Comparison of ENCODE assay signal across 8 cellular contexts in the genomic region with DNA sequence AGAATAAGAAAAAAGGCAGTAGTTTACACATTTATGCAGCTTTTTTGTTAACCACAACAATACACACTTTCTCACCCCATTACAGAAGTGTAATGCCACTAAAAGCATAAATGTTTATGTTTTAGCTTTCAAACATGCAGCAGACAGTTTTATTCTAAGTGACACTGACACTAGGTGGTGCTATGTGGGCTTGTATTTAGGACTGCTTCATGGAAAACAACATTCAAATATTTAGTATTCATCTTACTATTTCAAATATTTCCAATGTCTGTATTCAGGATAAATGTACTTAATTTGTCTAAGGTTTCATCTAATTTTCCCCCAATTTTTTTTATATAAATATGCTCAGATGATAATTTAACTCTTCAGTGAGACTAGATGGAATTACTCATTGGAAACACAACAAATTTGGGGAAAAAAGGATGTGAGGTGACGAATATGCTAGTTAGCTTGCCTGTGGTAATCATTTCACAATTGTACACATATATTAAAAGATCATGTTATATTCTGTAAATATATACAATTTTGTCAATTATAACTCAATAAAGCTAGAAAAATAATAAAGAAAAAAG.
DNase-seq lines count a peak whose midpoint lies in the region; ATAC-seq and TF ChIP-seq lines count a peak whose summit lies in the region.

No MANE protein-coding gene starts in this region.

- H3K36me3 Mint-ChIP-seq in T-helper 2 cell treated with Interferon-gamma antibody and Interleukin-4, amounts not matched to agents 5 μg/mL and 100 μg/mL, for 36 hours (ENCODE audit: low read depth) = no peaks in the 10 kb centered on the region

- H3K27me3 ChIP-seq in left ventricle myocardium inferior (ENCODE audit: low read depth) = no peaks in the 10 kb centered on the region

- no peaks in the 10 kb centered on the region for H3K4me1 Mint-ChIP-seq in T-helper 2 cell treated with Interferon-gamma antibody and Interleukin-4, amounts not matched to agents 5 μg/mL and 100 μg/mL, for 36 hours (ENCODE audit: low read depth)

- peak; percentile 69 for ATAC-seq in left colon
- no peak for ATAC-seq in HG02885 (IDR thresholded peaks at IDR 0.05; ENCODE audit: poor library complexity, unreplicated experiment)
- no peak for ATAC-seq in GM18861 (IDR thresholded peaks at IDR 0.05; ENCODE audit: unreplicated experiment)

- intact Hi-C loops in left ventricle myocardium inferior (cut with micrococcal nuclease) = loop anchor here (2.0 kb wide), 1 partner anchor 239 kb away; no protein-coding TSS in a partner anchor
- intact Hi-C loops in cardiac septum (cut with DNase I) = no loop called here
- intact Hi-C loops in left colon (cut with DNase I, micrococcal nuclease) = loop anchor here in 1 of 2 donors (5.0 kb wide), 1 partner anchor 239 kb away; no protein-coding TSS in a partner anchor

- no peaks in the 10 kb centered on the region for H3K4me1 ChIP-seq in left ventricle myocardium inferior

- DNase-seq in left ventricle myocardium inferior (no peak), cardiac septum (ENCODE audit: low spot score) (no peak), NCI-H146 (lab: John Stamatoyannopoulos, UW) (peak; percentile 20), astrocyte of the hippocampus (ENCODE audit: low read depth, low spot score) (peak; percentile 45), left colon (no peak)
- DNase-seq in T-helper 2 cell treated with Interferon-gamma antibody and Interleukin-4, amounts not matched to agents 5 μg/mL and 100 μg/mL, for 36 hours (ENCODE audit: low spot score) = no peak

- no peak overlapping the region for H3K4me3 Mint-ChIP-seq in T-helper 2 cell treated with Interferon-gamma antibody and Interleukin-4, amounts not matched to agents 5 μg/mL and 100 μg/mL, for 36 hours

- H3K36me3 ChIP-seq in left ventricle myocardium inferior = peaks cover 12% of the 10 kb centered on the region

- peak; percentile 72 for TF ChIP-seq CTCF in left ventricle myocardium inferior (IDR thresholded peaks at IDR 0.05; ENCODE audit: borderline replicate concordance)

- no peaks in the 10 kb centered on the region for H3K9me3 Mint-ChIP-seq in T-helper 2 cell treated with Interferon-gamma antibody and Interleukin-4, amounts not matched to agents 5 μg/mL and 100 μg/mL, for 36 hours

- H3K4me3 ChIP-seq in left ventricle myocardium inferior = no peak overlapping the region

- H3K27me3 Mint-ChIP-seq in T-helper 2 cell treated with Interferon-gamma antibody and Interleukin-4, amounts not matched to agents 5 μg/mL and 100 μg/mL, for 36 hours (ENCODE audit: low read depth) = no peaks in the 10 kb centered on the region

- H3K27ac Mint-ChIP-seq in T-helper 2 cell treated with Interferon-gamma antibody and Interleukin-4, amounts not matched to agents 5 μg/mL and 100 μg/mL, for 36 hours = no peak overlapping the region

- no peaks in the 10 kb centered on the region for H3K9me3 ChIP-seq in left ventricle myocardium inferior (replicated peaks)

- H3K27ac ChIP-seq in left ventricle myocardium inferior (replicated peaks) = no peak overlapping the region

Comparison
In these comparisons a context has a peak if more than half of its experiments do, and no peak if none do; other contexts are left out.
1. DNase-seq: peak in NCI-H146 (single experiment) and astrocyte of the hippocampus (single experiment); none in left ventricle myocardium inferior (single experiment), cardiac septum (single experiment), left colon (0 of 2) and T-helper 2 cell treated with Interferon-gamma antibody and Interleukin-4, amounts not matched to agents 5 μg/mL and 100 μg/mL, for 36 hours (single experiment).